ENCODE assay signal across 3 cellular contexts in the genomic region with DNA sequence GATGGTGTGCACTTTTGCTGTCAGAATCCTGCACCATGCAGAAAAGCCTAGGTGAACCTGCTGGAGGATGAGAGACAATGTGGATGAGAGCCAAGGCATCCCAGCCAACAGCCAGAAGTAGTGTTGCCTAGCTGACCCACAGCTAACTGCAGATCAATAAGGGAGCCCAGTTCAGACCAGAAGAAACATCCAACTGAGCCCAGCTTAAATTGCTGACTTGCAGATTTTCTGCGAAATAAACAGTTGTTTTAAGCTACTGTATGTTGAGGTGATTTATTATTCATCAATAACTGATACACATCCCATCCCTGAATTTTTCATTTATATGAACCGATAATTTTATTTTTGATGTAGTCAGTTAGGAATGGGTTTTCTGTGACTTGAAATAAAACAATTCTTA.
TF ChIP-seq lines count a peak whose summit lies in the region.

No MANE protein-coding gene starts in this region.

TF ChIP-seq in A549, 52 proteins besides CTCF, POLR2A, EP300 and RAD21:
- TF ChIP-seq HOXB13 (CRISPR knock-in tag; IDR thresholded peaks at IDR 0.05; ENCODE audit: low read depth), result no peak
- TF ChIP-seq MAFK (IDR thresholded peaks at IDR 0.05; ENCODE audit: partially characterized antibody), result peak; percentile 95
- TF ChIP-seq ZSCAN20 (CRISPR knock-in tag; IDR thresholded peaks at IDR 0.05), result no peak

TF ChIP-seq in IMR-90, 13 proteins besides CTCF, POLR2A, EP300 and RAD21:
- no peak for TF ChIP-seq SMC3 (IDR thresholded peaks at IDR 0.05; ENCODE audit: low read depth, low read length)
- peak; percentile 92 for TF ChIP-seq MAFK (IDR thresholded peaks at IDR 0.05; ENCODE audit: low read depth, low read length)
- TF ChIP-seq, protein P1, sequence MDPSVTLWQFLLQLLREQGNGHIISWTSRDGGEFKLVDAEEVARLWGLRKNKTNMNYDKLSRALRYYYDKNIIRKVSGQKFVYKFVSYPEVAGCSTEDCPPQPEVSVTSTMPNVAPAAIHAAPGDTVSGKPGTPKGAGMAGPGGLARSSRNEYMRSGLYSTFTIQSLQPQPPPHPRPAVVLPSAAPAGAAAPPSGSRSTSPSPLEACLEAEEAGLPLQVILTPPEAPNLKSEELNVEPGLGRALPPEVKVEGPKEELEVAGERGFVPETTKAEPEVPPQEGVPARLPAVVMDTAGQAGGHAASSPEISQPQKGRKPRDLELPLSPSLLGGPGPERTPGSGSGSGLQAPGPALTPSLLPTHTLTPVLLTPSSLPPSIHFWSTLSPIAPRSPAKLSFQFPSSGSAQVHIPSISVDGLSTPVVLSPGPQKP (IDR thresholded peaks at IDR 0.05; ENCODE audit: borderline replicate concordance, low read depth, low read length), result no peak
- no peak for TF ChIP-seq MXI1 (IDR thresholded peaks at IDR 0.05; ENCODE audit: borderline replicate concordance, low read depth, low read length)

TF ChIP-seq in H1, 55 proteins besides CTCF, POLR2A, EP300 and RAD21:
- TF ChIP-seq MAFK (IDR thresholded peaks at IDR 0.05; ENCODE audit: low read depth, low read length) (peak; percentile 84), ASH2L (IDR thresholded peaks at IDR 0.05; ENCODE audit: low read length) (no peak)
